ENCODE assay signal across 9 cellular contexts in genomic region chr1:177780096-177780700, GRCh38.
DNase-seq lines count a peak whose midpoint lies in the region; ATAC-seq and TF ChIP-seq lines count a peak whose summit lies in the region.
"Had no signal": no experiment of that assay in that cellular context is flagged by ENCODE, and none has a peak within 500 bp of the region (broad histone marks: within the 10 kb centered on the region; RNA-seq: fewer than 3 reads in every experiment).

No MANE protein-coding gene starts in this region.

- H3K27me3 Mint-ChIP-seq in MCF 10A (ENCODE audit: insufficient read depth, unreplicated experiment) = peaks cover 34% of the 10 kb centered on the region
- no peaks in the 10 kb centered on the region for H3K27me3 Mint-ChIP-seq in activated T-helper 2 cell treated with anti-CD3 and anti-CD28 coated beads, Interferon-gamma antibody, Interleukin-2, Interleukin-4, amounts not matched to agents 10 μg/mL and 5 μg/mL and 100 μg/mL, durations not matched to agents 14 hours and 24 hours and 36 hours (ENCODE audit: low read depth)
- H3K27me3 Mint-ChIP-seq: stimulated activated naive CD8-positive, alpha-beta T cell treated with anti-CD3 and anti-CD28 coated beads, Interleukin-15, Interleukin-2, amounts not matched to agents 100 ng/mL and 50 ng/mL, for 24 hours had no signal

- H3K4me3 ChIP-seq in H7 (ENCODE audit: insufficient read depth, low read depth, low read length) (no peak overlapping the region), left lung (no peak overlapping the region)

- TF ChIP-seq CTCF in MCF 10A (IDR thresholded peaks at IDR 0.05; ENCODE audit: unreplicated experiment) (peak; percentile 64), left lung (IDR thresholded peaks at IDR 0.05) (peak in 1 of 2 donors; percentile 26)

- H3K4me3 Mint-ChIP-seq in MCF 10A (ENCODE audit: unreplicated experiment) = no peak overlapping the region
- no peak overlapping the region for H3K4me3 Mint-ChIP-seq in activated T-helper 2 cell treated with anti-CD3 and anti-CD28 coated beads, Interferon-gamma antibody, Interleukin-2, Interleukin-4, amounts not matched to agents 10 μg/mL and 5 μg/mL and 100 μg/mL, durations not matched to agents 14 hours and 24 hours and 36 hours (ENCODE audit: low read depth)
- H3K4me3 Mint-ChIP-seq: stimulated activated naive CD8-positive, alpha-beta T cell treated with anti-CD3 and anti-CD28 coated beads, Interleukin-15, Interleukin-2, amounts not matched to agents 100 ng/mL and 50 ng/mL, for 24 hours had no signal

- ATAC-seq in left lung = peak; percentile 83
- no peak for ATAC-seq in HG03196 (IDR thresholded peaks at IDR 0.05; ENCODE audit: unreplicated experiment)

- no peaks in the 10 kb centered on the region for H3K36me3 Mint-ChIP-seq in MCF 10A (ENCODE audit: insufficient read depth, unreplicated experiment)
- no peaks in the 10 kb centered on the region for H3K36me3 Mint-ChIP-seq in activated T-helper 2 cell treated with anti-CD3 and anti-CD28 coated beads, Interferon-gamma antibody, Interleukin-2, Interleukin-4, amounts not matched to agents 10 μg/mL and 5 μg/mL and 100 μg/mL, durations not matched to agents 14 hours and 24 hours and 36 hours (ENCODE audit: low read depth)

- POLR2A ChIA-PET in MCF 10A (lab: Yijun Ruan, JAX) = interaction anchor here (1.6 kb wide), 1 partner anchor 10 kb away, joined by 4 read pairs; no protein-coding TSS in a partner anchor

- no peak overlapping the region for H3K27ac ChIP-seq in left lung

- H3K9me3 ChIP-seq in left lung = peaks cover 0 to 3% of the 10 kb centered on the region in 2 donors

- intact Hi-C loops in MCF 10A (cut with micrococcal nuclease) (loop anchor here (1.0 to 10.0 kb wide), 6 partner anchors 167 to 883 kb away; no protein-coding TSS in a partner anchor), left lung (cut with DNase I) (no loop called here)
- intact Hi-C loops in activated T-helper 2 cell treated with anti-CD3 and anti-CD28 coated beads, Interferon-gamma antibody, Interleukin-2, Interleukin-4, amounts not matched to agents 10 μg/mL and 5 μg/mL and 100 μg/mL, durations not matched to agents 14 hours and 24 hours and 36 hours (cut with micrococcal nuclease) = no loop called here

- no peaks in the 10 kb centered on the region for H3K9me3 Mint-ChIP-seq in MCF 10A (ENCODE audit: unreplicated experiment)
- H3K9me3 Mint-ChIP-seq in activated T-helper 2 cell treated with anti-CD3 and anti-CD28 coated beads, Interferon-gamma antibody, Interleukin-2, Interleukin-4, amounts not matched to agents 10 μg/mL and 5 μg/mL and 100 μg/mL, durations not matched to agents 14 hours and 24 hours and 36 hours = peaks cover 4% of the 10 kb centered on the region

- CTCF ChIA-PET in MCF 10A (lab: Yijun Ruan, JAX) = interaction anchor here (0.5 to 4.9 kb wide), 49 partner anchors 8 to 1276 kb away, joined by 3 to 51 read pairs (median 4); no protein-coding TSS in a partner anchor

- BruUV-seq in MCF 10A (replicated peaks; lab: Mats Ljungman, UMichigan) = no TSS peak

- no peak overlapping the region for H3K27ac Mint-ChIP-seq in MCF 10A (ENCODE audit: low read depth, unreplicated experiment)
- no peak overlapping the region for H3K27ac Mint-ChIP-seq in activated T-helper 2 cell treated with anti-CD3 and anti-CD28 coated beads, Interferon-gamma antibody, Interleukin-2, Interleukin-4, amounts not matched to agents 10 μg/mL and 5 μg/mL and 100 μg/mL, durations not matched to agents 14 hours and 24 hours and 36 hours
- H3K27ac Mint-ChIP-seq: stimulated activated naive CD8-positive, alpha-beta T cell treated with anti-CD3 and anti-CD28 coated beads, Interleukin-15, Interleukin-2, amounts not matched to agents 100 ng/mL and 50 ng/mL, for 24 hours had no signal

- H3K4me1 Mint-ChIP-seq in MCF 10A (ENCODE audit: insufficient read depth, unreplicated experiment) = no peaks in the 10 kb centered on the region
- no peaks in the 10 kb centered on the region for H3K4me1 Mint-ChIP-seq in activated T-helper 2 cell treated with anti-CD3 and anti-CD28 coated beads, Interferon-gamma antibody, Interleukin-2, Interleukin-4, amounts not matched to agents 10 μg/mL and 5 μg/mL and 100 μg/mL, durations not matched to agents 14 hours and 24 hours and 36 hours (ENCODE audit: low read depth)

- peak; percentile 71 for DNase-seq in COLO829 (ENCODE audit: low spot score)
- peak; percentile 43 for DNase-seq in H7
- DNase-seq in NCI-H345 treated with DMSO at 0.1 percent for 48 hours (lab: John Stamatoyannopoulos, UW; ENCODE audit: unreplicated experiment) = peak; percentile 65
- peak; percentile 70 for DNase-seq in MCF 10A (ENCODE audit: unreplicated experiment)
- no peak for DNase-seq in left lung
- no peak for DNase-seq in activated T-helper 2 cell treated with anti-CD3 and anti-CD28 coated beads, Interferon-gamma antibody, Interleukin-2, Interleukin-4, amounts not matched to agents 10 μg/mL and 5 μg/mL and 100 μg/mL, durations not matched to agents 14 hours and 24 hours and 36 hours (ENCODE audit: low spot score)
- no peak for DNase-seq in T-helper 1 cell

- no peaks in the 10 kb centered on the region for H3K36me3 ChIP-seq in H7 (replicated peaks; ENCODE audit: control insufficient read depth, insufficient read depth, low read length)
- no peaks in the 10 kb centered on the region for H3K36me3 ChIP-seq in left lung

- no peaks in the 10 kb centered on the region for H3K27me3 ChIP-seq in H7 (ENCODE audit: control insufficient read depth, insufficient read depth, low read length)
- no peaks in the 10 kb centered on the region for H3K27me3 ChIP-seq in left lung

- no peaks in the 10 kb centered on the region for H3K4me1 ChIP-seq in left lung

Comparison
In these comparisons a context has a peak if more than half of its experiments do, and no peak if none do; other contexts are left out.
1. DNase-seq: peak in COLO829 (single experiment), H7 (single experiment), NCI-H345 treated with DMSO at 0.1 percent for 48 hours (single experiment) and MCF 10A (single experiment); none in left lung (0 of 2), activated T-helper 2 cell treated with anti-CD3 and anti-CD28 coated beads, Interferon-gamma antibody, Interleukin-2, Interleukin-4, amounts not matched to agents 10 μg/mL and 5 μg/mL and 100 μg/mL, durations not matched to agents 14 hours and 24 hours and 36 hours (single experiment) and T-helper 1 cell (0 of 5).